ENCODE assay signal across 1 cellular context in the genomic region with DNA sequence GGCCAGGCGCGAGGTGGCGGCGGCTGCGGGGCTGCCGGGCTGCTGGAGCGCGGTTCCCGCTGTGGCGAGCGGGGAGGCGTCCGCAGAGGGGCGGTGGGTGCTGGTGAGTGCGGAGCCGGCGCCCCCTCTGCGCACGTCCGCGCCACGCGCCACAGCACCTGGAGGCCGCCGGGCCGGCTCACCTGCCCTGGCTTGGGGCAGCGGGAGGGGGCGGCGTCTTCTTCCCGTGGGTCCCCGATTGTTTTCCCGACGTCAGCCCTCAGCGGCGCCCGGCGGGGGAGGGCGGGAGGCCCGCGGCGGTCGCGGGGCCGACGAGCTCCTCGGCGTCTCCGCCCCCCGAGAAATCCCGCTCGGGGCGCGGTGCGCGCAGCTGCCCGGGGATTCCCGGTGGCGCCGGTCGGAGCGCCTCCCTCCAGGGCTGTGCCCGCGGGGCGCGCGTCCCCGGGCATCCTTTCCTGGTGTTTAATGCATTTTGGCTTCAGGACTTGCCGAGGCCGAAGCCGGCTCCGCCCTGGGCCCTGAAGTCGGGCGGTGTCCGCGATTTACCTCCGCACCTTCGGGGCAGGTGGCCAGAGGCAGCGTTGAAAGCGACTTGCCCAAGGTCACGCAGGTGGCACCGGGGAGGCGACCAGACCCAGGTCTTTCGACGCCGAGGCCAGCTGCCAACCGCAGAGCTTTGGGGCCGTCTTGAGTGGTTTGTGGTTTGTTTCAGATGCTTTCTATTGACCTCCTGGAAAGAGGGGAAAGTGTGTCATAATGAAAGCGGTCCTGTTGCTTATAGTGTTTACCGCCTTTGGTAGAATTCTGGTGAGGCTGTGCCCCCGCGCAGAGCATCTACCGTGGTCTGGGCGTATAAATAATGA.
TF ChIP-seq lines count a peak whose summit lies in the region.

No MANE protein-coding gene starts in this region.

TF ChIP-seq in GM23338, 12 proteins besides CTCF, POLR2A, EP300 and RAD21 (continued from another document):
- TF ChIP-seq ZNF462 (CRISPR knock-in tag; IDR thresholded peaks at IDR 0.05), result no peak
TF ChIP-seq in GM23338: peak in this region for 1.
